In the genomic region with DNA sequence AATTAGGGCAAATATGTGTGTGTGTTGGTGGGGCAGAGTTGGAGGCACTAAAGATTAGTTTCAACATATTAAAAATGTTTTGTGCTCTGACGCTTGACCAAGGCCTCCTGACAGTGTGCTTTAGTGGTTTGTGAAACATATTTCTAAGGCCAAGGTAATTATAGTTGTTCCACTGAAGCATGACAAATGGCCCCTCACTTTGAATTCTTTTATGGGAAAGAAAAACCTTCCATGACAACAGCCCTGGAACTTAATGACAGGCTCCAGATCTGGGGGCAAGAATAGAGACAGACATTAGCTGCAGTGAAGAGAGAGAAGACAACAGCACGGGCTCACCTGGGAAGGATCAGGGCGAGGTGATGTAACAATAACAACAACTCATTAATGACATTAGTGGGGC, we compare ENCODE assay signal across 20 cellular contexts.
DNase-seq lines count a peak whose midpoint lies in the region; ATAC-seq lines count a peak whose summit lies in the region.
"Had no signal": no experiment of that assay in that cellular context is flagged by ENCODE, and none has a peak within 500 bp of the region (broad histone marks: within the 10 kb centered on the region; RNA-seq: fewer than 3 reads in every experiment).

No MANE protein-coding gene starts in this region.

- peaks cover 2% of the 10 kb centered on the region for H3K79me1 ChIP-seq in trophoblast cell (ENCODE audit: low read length)

- H3K4me2 ChIP-seq in trophoblast cell (ENCODE audit: low read length): no peak overlapping the region

- H3K27ac Mint-ChIP-seq in activated CD4-positive, alpha-beta memory T cell treated with anti-CD3 and anti-CD28 coated beads for 36 hours: no peak overlapping the region
- H3K27ac Mint-ChIP-seq: activated CD4-positive, alpha-beta T cell treated with anti-CD3 and anti-CD28 coated beads for 36 hours had no signal

- H3K36me3 ChIP-seq in HAP-1 (replicated peaks): no peaks in the 10 kb centered on the region
- no peaks in the 10 kb centered on the region for H3K36me3 ChIP-seq in SK-N-MC (ENCODE audit: insufficient read depth, low read length)
- peaks cover 2 to 3% of the 10 kb centered on the region in 2 experiments for H3K36me3 ChIP-seq in trophoblast cell (ENCODE audit: control insufficient read depth in 1 of 2, insufficient read depth in 2 of 2, low read length in 2 of 2)
- H3K36me3 ChIP-seq: cardiac muscle cell, ovary, uterus had no signal

- H3K4me3 ChIP-seq in HAP-1 (no peak overlapping the region), SK-N-MC (peak overlapping the region; percentile 61; the same call in 1 of the 2 replicates), trophoblast cell (ENCODE audit: low read depth, low read length) (no peak overlapping the region)
- H3K4me3 ChIP-seq: cardiac muscle cell, dorsolateral prefrontal cortex, ovary, uterus had no signal

- H2BK120ac ChIP-seq in trophoblast cell (ENCODE audit: insufficient read depth, low read length, poor library complexity): no peak overlapping the region

- no peak overlapping the region for H4K91ac ChIP-seq in trophoblast cell (ENCODE audit: low read depth, low read length)

- ATAC-seq in left ventricle myocardium superior (no peak), HG02970 (IDR thresholded peaks at IDR 0.05; ENCODE audit: low FRiP score, unreplicated experiment) (no peak)
- ATAC-seq: activated CD4-positive, alpha-beta T cell treated with anti-CD3 and anti-CD28 coated beads for 36 hours; Panc1 had no signal

- H3K4me1 ChIP-seq in HAP-1 (peaks cover 10% of the 10 kb centered on the region), trophoblast cell (ENCODE audit: control insufficient read depth in 1 of 2, insufficient read depth in 2 of 2, low read length in 2 of 2) (peaks cover 15 to 26% of the 10 kb centered on the region in 2 experiments)
- H3K4me1 ChIP-seq: uterus had no signal

- H2AK5ac ChIP-seq in trophoblast cell (ENCODE audit: low read length): no peak overlapping the region

- H3K9ac ChIP-seq in SK-N-MC (ENCODE audit: insufficient read length): no peak overlapping the region
- no peak overlapping the region for H3K9ac ChIP-seq in trophoblast cell (ENCODE audit: low read length)

- in situ Hi-C loops in HAP-1 (cut with MboI; ENCODE audit: low sequenced_read_pairs): no loop called here

- POLR2A ChIA-PET in activated CD4-positive, alpha-beta memory T cell treated with anti-CD3 and anti-CD28 coated beads for 36 hours (lab: Charles Lee): no interaction called here

- H3K36me3 Mint-ChIP-seq in activated CD4-positive, alpha-beta memory T cell treated with anti-CD3 and anti-CD28 coated beads for 36 hours: no peaks in the 10 kb centered on the region

- H3K23ac ChIP-seq in trophoblast cell (ENCODE audit: low read length): no peak overlapping the region

- intact Hi-C loops in left ventricle myocardium superior (cut with micrococcal nuclease): no loop called here
- intact Hi-C loops in activated CD4-positive, alpha-beta memory T cell treated with anti-CD3 and anti-CD28 coated beads for 36 hours (cut with micrococcal nuclease): no loop called here

- no peak overlapping the region for H3K18ac ChIP-seq in trophoblast cell (ENCODE audit: low read length)

- no peak overlapping the region for H2AFZ ChIP-seq in trophoblast cell (ENCODE audit: insufficient read depth, low read length, poor library complexity)

- no CpG with 5 or more reads among the region's 3 CpGs for WGBS in trophoblast cell (ENCODE audit: extremely low coverage, insufficient coverage, insufficient read length)

- H3K27me3 Mint-ChIP-seq in activated CD4-positive, alpha-beta memory T cell treated with anti-CD3 and anti-CD28 coated beads for 36 hours: no peaks in the 10 kb centered on the region
- H3K27me3 Mint-ChIP-seq: activated CD4-positive, alpha-beta T cell treated with anti-CD3 and anti-CD28 coated beads for 36 hours had no signal

- H4K8ac ChIP-seq in trophoblast cell (ENCODE audit: low read depth, low read length): no peak overlapping the region

- H3K27ac ChIP-seq in SK-N-MC (peak overlapping the region; percentile 79; the same call in 1 of the 2 replicates), trophoblast cell (ENCODE audit: low read depth, low read length) (peak overlapping the region; percentile 67)
- H3K27ac ChIP-seq: cardiac muscle cell, ovary, uterus had no signal

- no peak overlapping the region for H2BK12ac ChIP-seq in trophoblast cell (ENCODE audit: low read length)

- no peaks in the 10 kb centered on the region for H3K9me3 ChIP-seq in HAP-1
- no peaks in the 10 kb centered on the region for H3K9me3 ChIP-seq in SK-N-MC (ENCODE audit: low read depth, low read length)
- no peaks in the 10 kb centered on the region for H3K9me3 ChIP-seq in trophoblast cell (ENCODE audit: insufficient read depth, low read depth, low read length)
- H3K9me3 ChIP-seq: ovary, uterus had no signal

- no peak overlapping the region for H2BK5ac ChIP-seq in trophoblast cell (ENCODE audit: low read depth, low read length, poor library complexity)

- no peak overlapping the region for H3K4me3 Mint-ChIP-seq in activated CD4-positive, alpha-beta memory T cell treated with anti-CD3 and anti-CD28 coated beads for 36 hours
- H3K4me3 Mint-ChIP-seq: activated CD4-positive, alpha-beta T cell treated with anti-CD3 and anti-CD28 coated beads for 36 hours had no signal

- no peaks in the 10 kb centered on the region for H3K27me3 ChIP-seq in HAP-1 (ENCODE audit: low read depth)
- H3K27me3 ChIP-seq in trophoblast cell (ENCODE audit: insufficient read depth, low read length): no peaks in the 10 kb centered on the region
- H3K27me3 ChIP-seq: cardiac muscle cell, dorsolateral prefrontal cortex, ovary, uterus had no signal

- H3K14ac ChIP-seq in trophoblast cell (ENCODE audit: low read length): no peak overlapping the region

- no peak overlapping the region for H3K4ac ChIP-seq in trophoblast cell (ENCODE audit: low read depth, low read length)

- no peaks in the 10 kb centered on the region for H3K79me2 ChIP-seq in trophoblast cell (ENCODE audit: control insufficient read depth, insufficient read depth, low read length, poor library complexity)

- no peak overlapping the region for H4K12ac ChIP-seq in trophoblast cell (ENCODE audit: low read depth, low read length)

- DNase-seq in HAP-1 (ENCODE audit: low spot score in 2 of 2): peak; percentile 27 to 73
- DNase-seq in NCI-H187 treated with DMSO at 0.1 percent for 48 hours (lab: John Stamatoyannopoulos, UW): peak; percentile 89
- DNase-seq in SK-N-MC (ENCODE audit: low read depth, low spot score): no peak
- no peak for DNase-seq in trophoblast cell
- no peak for DNase-seq in left ventricle myocardium superior
- DNase-seq in activated CD4-positive, alpha-beta memory T cell treated with anti-CD3 and anti-CD28 coated beads for 36 hours: no peak
- no peak for DNase-seq in SHP77 treated with DMSO at 0.1 percent for 48 hours (lab: John Stamatoyannopoulos, UW)
- DNase-seq: activated CD4-positive, alpha-beta T cell treated with anti-CD3 and anti-CD28 coated beads for 36 hours; activated CD8-positive, alpha-beta memory T cell treated with anti-CD3 and anti-CD28 coated beads, Interleukin-2, amount 50 U/mL, for 48 hours; activated effector memory CD4-positive, alpha-beta T cell treated with anti-CD3 and anti-CD28 coated beads, Interleukin-2, amount 50 U/mL, for 16 hours; dorsolateral prefrontal cortex; erythroblast; Kasumi-1; NCI-H1436; ovary; stimulated activated CD4-positive, alpha-beta T cell treated with anti-CD3 and anti-CD28 coated beads, Interleukin-2, amount 100 ng/mL, for 48 hours; uterus had no signal

- CTCF ChIA-PET in activated CD4-positive, alpha-beta memory T cell treated with anti-CD3 and anti-CD28 coated beads for 36 hours (lab: Charles Lee): no interaction called here

- no peaks in the 10 kb centered on the region for H3K9me3 Mint-ChIP-seq in activated CD4-positive, alpha-beta memory T cell treated with anti-CD3 and anti-CD28 coated beads for 36 hours

- no peaks in the 10 kb centered on the region for H3K4me1 Mint-ChIP-seq in activated CD4-positive, alpha-beta memory T cell treated with anti-CD3 and anti-CD28 coated beads for 36 hours (ENCODE audit: low read depth)
- H3K4me1 Mint-ChIP-seq: activated CD4-positive, alpha-beta T cell treated with anti-CD3 and anti-CD28 coated beads for 36 hours had no signal

Comparison
In these comparisons a context has a peak if more than half of its experiments do, and no peak if none do; other contexts are left out.
1. DNase-seq: peak in HAP-1 (2 of 2) and NCI-H187 treated with DMSO at 0.1 percent for 48 hours (single experiment); none in SK-N-MC (single experiment), trophoblast cell (0 of 2), left ventricle myocardium superior (single experiment), activated CD4-positive, alpha-beta memory T cell treated with anti-CD3 and anti-CD28 coated beads for 36 hours (single experiment) and SHP77 treated with DMSO at 0.1 percent for 48 hours (single experiment).